In the genomic region with DNA sequence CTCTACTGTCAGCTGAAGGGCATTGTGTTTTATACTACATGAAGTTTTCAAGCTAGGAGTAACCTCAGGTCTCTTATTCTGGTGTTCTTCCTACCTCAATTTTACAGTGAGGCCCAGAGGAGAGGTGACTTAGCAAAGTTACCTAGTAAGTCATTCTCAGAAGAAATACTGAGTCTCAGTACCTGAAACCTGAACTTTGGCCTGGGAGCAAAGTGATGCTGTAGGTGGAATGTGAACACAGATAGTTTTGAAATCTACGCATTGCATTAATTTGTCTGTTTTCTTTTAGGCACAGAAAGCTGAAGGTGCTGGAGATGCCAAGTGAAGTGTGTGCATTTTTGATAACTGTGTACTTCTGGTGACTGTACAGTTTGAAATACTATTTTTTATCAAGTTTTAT, we compare ENCODE assay signal across 14 cellular contexts. TPM values are rescaled to one million over a fixed set of nuclear protein-coding genes. Genes with fewer than 3 reads are reported as not detected.
DNase-seq lines count a peak whose midpoint lies in the region; ATAC-seq, FAIRE-seq and TF ChIP-seq lines count a peak whose summit lies in the region.
"Had no signal": no experiment of that assay in that cellular context is flagged by ENCODE, and none has a peak within 500 bp of the region (broad histone marks: within the 10 kb centered on the region; RNA-seq: fewer than 3 reads in every experiment).

No MANE protein-coding gene starts in this region.

- H3K36me3 ChIP-seq in HepG2 (replicated peaks in 1 of 2; ENCODE audit: control insufficient read depth in 1 of 2, insufficient read depth in 2 of 2, low read length in 2 of 2) (peaks cover 1 to 37% of the 10 kb centered on the region in 2 experiments), right lobe of liver (peaks cover 0 to 35% (median under 1%) of the 10 kb centered on the region in 4 donors), liver (ENCODE audit: control insufficient read depth in 4 of 4, insufficient read depth in 3 of 4, low read depth in 1 of 4, low read length in 3 of 4) (peaks cover 0 to 35% (median 12%) of the 10 kb centered on the region in 4 donors), thymus (ENCODE audit: control insufficient read depth, insufficient read depth) (peaks cover 34% of the 10 kb centered on the region), MG63 (peaks cover 57% of the 10 kb centered on the region)

- FAIRE-seq in HepG2 (lab: Jason Lieb, UNC) = no peak

- TF ChIP-seq POLR2A in HepG2 (IDR thresholded peaks at IDR 0.05; ENCODE audit: insufficient read depth in 1 of 2, low read depth in 2 of 2, low read length in 2 of 2) (no peak), right lobe of liver (IDR thresholded peaks at IDR 0.05) (no peak)

- no peaks in the 10 kb centered on the region for H3K9me3 ChIP-seq in HepG2 (ENCODE audit: low read length)
- H3K9me3 ChIP-seq in right lobe of liver = no peaks in the 10 kb centered on the region
- no peaks in the 10 kb centered on the region for H3K9me3 ChIP-seq in liver (ENCODE audit: control insufficient read depth in 4 of 4, low read length in 3 of 4)
- H3K9me3 ChIP-seq in thymus (ENCODE audit: control insufficient read depth) = no peaks in the 10 kb centered on the region
- H3K9me3 ChIP-seq in MG63 = no peaks in the 10 kb centered on the region
- H3K9me3 ChIP-seq: esophagus squamous epithelium had no signal

- TF ChIP-seq CTCF in HepG2 (CRISPR knock-in tag; IDR thresholded peaks at IDR 0.05) (no peak), right lobe of liver (IDR thresholded peaks at IDR 0.05) (no peak), activated B cell treated with CpG ODN at 0.5 μM for 24 hours (IDR thresholded peaks at IDR 0.05) (no peak), liver (IDR thresholded peaks at IDR 0.05; ENCODE audit: low read depth, low read length, missing input control) (no peak)

- no peak overlapping the region for H3K27ac ChIP-seq in HepG2 (ENCODE audit: extremely low read length, insufficient read depth, low read length)
- H3K27ac ChIP-seq in right lobe of liver = no peak overlapping the region
- H3K27ac ChIP-seq in liver (ENCODE audit: low read depth in 1 of 2, low read length in 2 of 2) = no peak overlapping the region
- H3K27ac ChIP-seq in thymus (ENCODE audit: low read depth) = no peak overlapping the region
- H3K27ac ChIP-seq: coronary artery, HL-60 had no signal

- BruUV-seq in HepG2 (replicated peaks; lab: Mats Ljungman, UMichigan) = no TSS peak

- DNase-seq in HepG2 (ENCODE audit: low spot score) (peak; percentile 20), right lobe of liver (no peak), activated B cell treated with CpG ODN at 0.5 μM for 24 hours (no peak), MG63 (no peak), retina (no peak)
- DNase-seq in activated effector memory CD4-positive, alpha-beta T cell treated with anti-CD3 and anti-CD28 coated beads, Interleukin-2, amount 50 U/mL, for 16 hours = no peak
- DNase-seq: activated CD4-positive, alpha-beta T cell treated with anti-CD3 and anti-CD28 coated beads, Interleukin-2, amount 50 U/mL, for 4 hours; amniotic stem cell; esophagus squamous epithelium; GOT3 had no signal

- H3K4me1 Mint-ChIP-seq in activated B cell treated with CpG ODN at 0.5 μM for 24 hours = peaks cover 60% of the 10 kb centered on the region

- H3K4me1 ChIP-seq in HepG2 (ENCODE audit: insufficient read depth, low read length) (peaks cover 31% of the 10 kb centered on the region), right lobe of liver (peaks cover 0 to 34% (median 4%) of the 10 kb centered on the region in 4 donors), liver (ENCODE audit: control insufficient read depth in 4 of 4, insufficient read depth in 4 of 4, low read length in 3 of 4) (peaks cover 1 to 36% (median 25%) of the 10 kb centered on the region in 4 donors), thymus (ENCODE audit: control insufficient read depth, insufficient read depth, low read length) (peaks cover 24% of the 10 kb centered on the region)

- 87% methylated on average over 1 of the region's 1 CpG for WGBS in HepG2 (ENCODE audit: low lambda C conversion rate)
- WGBS in right lobe of liver (ENCODE audit: insufficient coverage, low coverage, low lambda C conversion rate, missing lambda C conversion rate) = 40% methylated on average over 1 of the region's 1 CpG
- 56% methylated on average over 1 of the region's 1 CpG for WGBS in liver
- WGBS in thymus = 100% methylated on average over 1 of the region's 1 CpG

- no peak for TF ChIP-seq EP300 in HepG2 (IDR thresholded peaks at IDR 0.05; ENCODE audit: low read depth in 2 of 2, low read length in 2 of 2)
- no peak for TF ChIP-seq EP300 in HepG2 (CRISPR knock-in tag; IDR thresholded peaks at IDR 0.05; ENCODE audit: borderline replicate concordance)

- H3K4me3 Mint-ChIP-seq in activated B cell treated with CpG ODN at 0.5 μM for 24 hours = peak overlapping the region; percentile 6

- no peak overlapping the region for H3K27ac Mint-ChIP-seq in activated B cell treated with CpG ODN at 0.5 μM for 24 hours

- in situ Hi-C loops in HepG2 (cut with HindIII; ENCODE audit: extremely low pct_ligation_motif_present, low pct_unique_long_range_greater_than_20kb) = no loop called here

- H3K4me2 ChIP-seq in HepG2 (ENCODE audit: low read depth, low read length) = peak overlapping the region; percentile 84; the same call in 1 of the 2 replicates

- ATAC-seq in HepG2 (no peak), right lobe of liver (no peak), activated B cell treated with CpG ODN at 0.5 μM for 24 hours (ENCODE audit: low read depth) (no peak)

- H3K9ac ChIP-seq in HepG2 (ENCODE audit: insufficient read depth, low read depth, low read length) (no peak overlapping the region), liver (ENCODE audit: low read depth in 1 of 2, low read length in 2 of 2) (no peak overlapping the region)

- peaks cover 12% of the 10 kb centered on the region for H4K20me1 ChIP-seq in HepG2 (ENCODE audit: insufficient read depth, low read length)

- TF ChIP-seq RAD21 in HepG2 (CRISPR knock-in tag; IDR thresholded peaks at IDR 0.05) = no peak
- TF ChIP-seq RAD21 in liver (IDR thresholded peaks at IDR 0.05) = no peak

- intact Hi-C loops in HepG2 (cut with micrococcal nuclease; ENCODE audit: unreplicated experiment) = no loop called here
- intact Hi-C loops in right lobe of liver (cut with DNase I) = no loop called here
- intact Hi-C loops in activated B cell treated with CpG ODN at 0.5 μM for 24 hours (cut with micrococcal nuclease) = loop anchor here (5.0 kb wide), 1 partner anchor 188 kb away; no protein-coding TSS in a partner anchor

- H3K27me3 Mint-ChIP-seq in activated B cell treated with CpG ODN at 0.5 μM for 24 hours = no peaks in the 10 kb centered on the region

- CTCF ChIA-PET in HepG2 (lab: Yijun Ruan, JAX; ENCODE audit: low intra/inter-chr PET ratio, low total read pairs) (no interaction called here), activated B cell treated with CpG ODN at 0.5 μM for 24 hours (lab: Charles Lee) (interaction anchor here (1.2 kb wide), 1 partner anchor 43 kb away, joined by 3 read pairs; a partner anchor contains a TSS)

- peaks cover 18% of the 10 kb centered on the region for H3K79me2 ChIP-seq in HepG2 (ENCODE audit: insufficient read depth, low read length)

- POLR2A ChIA-PET in HepG2 (lab: Yijun Ruan, JAX) (interaction anchor here (1.3 kb wide), 1 partner anchor 26 kb away, joined by 3 read pairs; no protein-coding TSS in a partner anchor), activated B cell treated with CpG ODN at 0.5 μM for 24 hours (lab: Charles Lee) (no interaction called here)

- H3K36me3 Mint-ChIP-seq in activated B cell treated with CpG ODN at 0.5 μM for 24 hours (ENCODE audit: low read depth) = peaks cover 62% of the 10 kb centered on the region

- no peaks in the 10 kb centered on the region for H3K9me3 Mint-ChIP-seq in activated B cell treated with CpG ODN at 0.5 μM for 24 hours

- H2AFZ ChIP-seq in HepG2 (ENCODE audit: low read length) = no peak overlapping the region

- H3K4me3 ChIP-seq in HepG2 (replicated peaks in 1 of 3; ENCODE audit: insufficient read depth in 1 of 3, low read depth in 2 of 3, low read length in 3 of 3) (no peak overlapping the region), right lobe of liver (no peak overlapping the region), liver (ENCODE audit: low read depth in 1 of 3, low read length in 3 of 3) (no peak overlapping the region), thymus (ENCODE audit: low read length) (peak overlapping the region; percentile 21), MG63 (no peak overlapping the region)
- H3K4me3 ChIP-seq: coronary artery, esophagus squamous epithelium had no signal

- no peaks in the 10 kb centered on the region; a peak in 1 of 5 replicates for H3K27me3 ChIP-seq in HepG2 (ENCODE audit: control insufficient read depth in 1 of 2, insufficient read depth in 2 of 2, low read length in 2 of 2)
- H3K27me3 ChIP-seq in right lobe of liver = no peaks in the 10 kb centered on the region
- H3K27me3 ChIP-seq in liver (ENCODE audit: control insufficient read depth in 4 of 4, insufficient read depth in 4 of 4, low read length in 3 of 4) = no peaks in the 10 kb centered on the region
- H3K27me3 ChIP-seq in thymus (ENCODE audit: control insufficient read depth, insufficient read depth) = no peaks in the 10 kb centered on the region
- H3K27me3 ChIP-seq in MG63 = no peaks in the 10 kb centered on the region
- H3K27me3 ChIP-seq: esophagus squamous epithelium had no signal

RNA-seq across cellular contexts. Expression of a gene that starts 2.6 kb away (rescaled TPM):
- total RNA-seq in HepG2 (2016; rRNA removed; fragmentation: Illumina TruSeq; extraction: Trizol) = 343 and 366 TPM in 2 replicates
- 106 and 134 TPM in 2 replicates for total RNA-seq in HepG2 (2016; cell fraction: cytosol; rRNA removed; fragmentation: Illumina TruSeq; extraction: Trizol; ENCODE audit: low read depth)
- total RNA-seq in HepG2 (2016; cell fraction: insoluble cytoplasmic fraction; rRNA removed; fragmentation: Illumina TruSeq; extraction: Trizol) = 330 and 394 TPM in 2 replicates
- total RNA-seq in HepG2 (2016; cell fraction: membrane; rRNA removed; fragmentation: Illumina TruSeq; extraction: Trizol) = 252 and 289 TPM in 2 replicates
- total RNA-seq in HepG2 (2016; cell fraction: nucleus; rRNA removed; fragmentation: Illumina TruSeq; extraction: Trizol) = 211 and 250 TPM in 2 replicates
- 40.5 and 63.4 TPM in 2 replicates for polyA plus RNA-seq in HepG2 (2011; rRNA removed)
- 39.3 and 41.3 TPM in 2 replicates for polyA plus RNA-seq in HepG2 (2011; cell fraction: cytosol; rRNA removed)
- 64.0 and 72.1 TPM in 2 replicates for polyA plus RNA-seq in HepG2 (2011; cell fraction: nucleus; rRNA removed)
- 76.3 and 137 TPM in 2 replicates for polyA plus RNA-seq in HepG2 (2012)
- polyA plus RNA-seq in HepG2 (2016; cell fraction: cytosol; fragmentation: Illumina TruSeq; extraction: Trizol; ENCODE audit: low read depth) = 124 and 165 TPM in 2 replicates
- polyA plus RNA-seq in HepG2 (2016; cell fraction: insoluble cytoplasmic fraction; fragmentation: Illumina TruSeq; extraction: Trizol; ENCODE audit: low read depth) = 554 and 565 TPM in 2 replicates
- polyA plus RNA-seq in HepG2 (2016; cell fraction: membrane; fragmentation: Illumina TruSeq; extraction: Trizol; ENCODE audit: low read depth) = 241 and 288 TPM in 2 replicates
- polyA plus RNA-seq in HepG2 (2016; cell fraction: nucleus; fragmentation: Illumina TruSeq; extraction: Trizol; ENCODE audit: insufficient read depth, low read depth) = 428 and 433 TPM in 2 replicates
- 13.9 and 49.7 TPM in 2 replicates for polyA minus RNA-seq in HepG2 (2011; rRNA and poly(A)+ RNA removed; ENCODE audit: low replicate concordance)
- 13.2 and 16.1 TPM in 2 replicates for polyA minus RNA-seq in HepG2 (2011; cell fraction: cytosol; rRNA and poly(A)+ RNA removed)
- 61.7 and 80.5 TPM in 2 replicates for polyA minus RNA-seq in HepG2 (2011; cell fraction: nucleus; rRNA and poly(A)+ RNA removed)
- 10 to 100 TPM; 64.1 to 99.6 (median 83.6) TPM for total RNA-seq in right lobe of liver
- 462 and 493 TPM in 2 replicates for total RNA-seq in activated B cell treated with CpG ODN at 0.5 μM for 24 hours
- 100 to 1,000 TPM in 1 of 2 donors, 10 to 100 TPM in 1; 51.8 to 218 TPM for total RNA-seq in liver
- polyA plus RNA-seq in liver = 100 to 1,000 TPM in 1 of 2 donors, 10 to 100 TPM in 1; 81.8 to 183 TPM
- polyA plus RNA-seq in thymus = 1,143 TPM
- total RNA-seq in MG63 (2014; rRNA removed; shearing (Covaris generic); ENCODE audit: low replicate concordance) = 568 and 802 TPM in 2 replicates

RNA-seq across cellular contexts. Expression of a gene that starts 42.7 kb away (rescaled TPM):
- total RNA-seq in HepG2 (2016; rRNA removed; fragmentation: Illumina TruSeq; extraction: Trizol) = 26.5 and 28.3 TPM in 2 replicates
- 7.6 and 8.2 TPM in 2 replicates for total RNA-seq in HepG2 (2016; cell fraction: cytosol; rRNA removed; fragmentation: Illumina TruSeq; extraction: Trizol; ENCODE audit: low read depth)
- 25.2 and 29.1 TPM in 2 replicates for total RNA-seq in HepG2 (2016; cell fraction: insoluble cytoplasmic fraction; rRNA removed; fragmentation: Illumina TruSeq; extraction: Trizol)
- total RNA-seq in HepG2 (2016; cell fraction: membrane; rRNA removed; fragmentation: Illumina TruSeq; extraction: Trizol) = 8.7 and 10.1 TPM in 2 replicates
- total RNA-seq in HepG2 (2016; cell fraction: nucleus; rRNA removed; fragmentation: Illumina TruSeq; extraction: Trizol) = 24.6 and 27.6 TPM in 2 replicates
- polyA plus RNA-seq in HepG2 (2011; rRNA removed) = 18.3 and 18.9 TPM in 2 replicates
- polyA plus RNA-seq in HepG2 (2011; cell fraction: cytosol; rRNA removed) = 16.7 and 17.2 TPM in 2 replicates
- polyA plus RNA-seq in HepG2 (2011; cell fraction: nucleus; rRNA removed) = 34.7 and 40.5 TPM in 2 replicates
- 15.5 and 18.2 TPM in 2 replicates for polyA plus RNA-seq in HepG2 (2012)
- polyA plus RNA-seq in HepG2 (2016; cell fraction: cytosol; fragmentation: Illumina TruSeq; extraction: Trizol; ENCODE audit: low read depth) = 2.9 TPM in 2 replicates
- polyA plus RNA-seq in HepG2 (2016; cell fraction: insoluble cytoplasmic fraction; fragmentation: Illumina TruSeq; extraction: Trizol; ENCODE audit: low read depth) = 21.6 and 26.2 TPM in 2 replicates
- polyA plus RNA-seq in HepG2 (2016; cell fraction: membrane; fragmentation: Illumina TruSeq; extraction: Trizol; ENCODE audit: low read depth) = 5.2 and 5.5 TPM in 2 replicates
- polyA plus RNA-seq in HepG2 (2016; cell fraction: nucleus; fragmentation: Illumina TruSeq; extraction: Trizol; ENCODE audit: insufficient read depth, low read depth) = 36.9 and 42.9 TPM in 2 replicates
- 29.3 and 39.0 TPM in 2 replicates for polyA minus RNA-seq in HepG2 (2011; rRNA and poly(A)+ RNA removed; ENCODE audit: low replicate concordance)
- polyA minus RNA-seq in HepG2 (2011; cell fraction: cytosol; rRNA and poly(A)+ RNA removed) = 9.5 and 12.6 TPM in 2 replicates
- 49.0 and 50.6 TPM in 2 replicates for polyA minus RNA-seq in HepG2 (2011; cell fraction: nucleus; rRNA and poly(A)+ RNA removed)
- total RNA-seq in right lobe of liver = 10 to 100 TPM; 20.0 to 48.6 (median 24.9) TPM
- total RNA-seq in activated B cell treated with CpG ODN at 0.5 μM for 24 hours = 53.0 and 65.0 TPM in 2 replicates
- 10 to 100 TPM; 10.6 to 19.7 TPM for total RNA-seq in liver
- 10 to 100 TPM; 13.5 to 21.7 TPM for polyA plus RNA-seq in liver
- 18.4 TPM for polyA plus RNA-seq in thymus
- 28.8 and 37.8 TPM in 2 replicates for total RNA-seq in MG63 (2014; rRNA removed; shearing (Covaris generic); ENCODE audit: low replicate concordance)

RNA-seq across cellular contexts. Expression of a gene that starts 54.7 kb away (rescaled TPM):
- total RNA-seq in HepG2 (2016; rRNA removed; fragmentation: Illumina TruSeq; extraction: Trizol) = 24.0 and 24.2 TPM in 2 replicates
- total RNA-seq in HepG2 (2016; cell fraction: cytosol; rRNA removed; fragmentation: Illumina TruSeq; extraction: Trizol; ENCODE audit: low read depth) = 6.4 and 8.1 TPM in 2 replicates
- 23.3 and 24.8 TPM in 2 replicates for total RNA-seq in HepG2 (2016; cell fraction: insoluble cytoplasmic fraction; rRNA removed; fragmentation: Illumina TruSeq; extraction: Trizol)
- 14.4 and 16.8 TPM in 2 replicates for total RNA-seq in HepG2 (2016; cell fraction: membrane; rRNA removed; fragmentation: Illumina TruSeq; extraction: Trizol)
- total RNA-seq in HepG2 (2016; cell fraction: nucleus; rRNA removed; fragmentation: Illumina TruSeq; extraction: Trizol) = 17.9 and 19.0 TPM in 2 replicates
- polyA plus RNA-seq in HepG2 (2011; rRNA removed) = 19.6 and 22.1 TPM in 2 replicates
- polyA plus RNA-seq in HepG2 (2011; cell fraction: cytosol; rRNA removed) = 15.0 and 20.1 TPM in 2 replicates
- polyA plus RNA-seq in HepG2 (2011; cell fraction: nucleus; rRNA removed) = 28.9 and 37.3 TPM in 2 replicates
- polyA plus RNA-seq in HepG2 (2012) = 14.7 and 15.4 TPM in 2 replicates
- 4.1 and 4.3 TPM in 2 replicates for polyA plus RNA-seq in HepG2 (2016; cell fraction: cytosol; fragmentation: Illumina TruSeq; extraction: Trizol; ENCODE audit: low read depth)
- polyA plus RNA-seq in HepG2 (2016; cell fraction: insoluble cytoplasmic fraction; fragmentation: Illumina TruSeq; extraction: Trizol; ENCODE audit: low read depth) = 20.9 and 24.6 TPM in 2 replicates
- polyA plus RNA-seq in HepG2 (2016; cell fraction: membrane; fragmentation: Illumina TruSeq; extraction: Trizol; ENCODE audit: low read depth) = 10.2 and 12.6 TPM in 2 replicates
- polyA plus RNA-seq in HepG2 (2016; cell fraction: nucleus; fragmentation: Illumina TruSeq; extraction: Trizol; ENCODE audit: insufficient read depth, low read depth) = 28.1 and 28.2 TPM in 2 replicates
- 43.2 and 122 TPM in 2 replicates for polyA minus RNA-seq in HepG2 (2011; rRNA and poly(A)+ RNA removed; ENCODE audit: low replicate concordance)
- 22.6 TPM in 2 replicates for polyA minus RNA-seq in HepG2 (2011; cell fraction: cytosol; rRNA and poly(A)+ RNA removed)
- polyA minus RNA-seq in HepG2 (2011; cell fraction: nucleus; rRNA and poly(A)+ RNA removed) = 18.8 and 26.6 TPM in 2 replicates
- total RNA-seq in right lobe of liver = 10 to 100 TPM in 4 of 6 experiments, 1 to 10 TPM in 2; 6.2 to 42.6 (median 20.9) TPM
- 139 and 150 TPM in 2 replicates for total RNA-seq in activated B cell treated with CpG ODN at 0.5 μM for 24 hours
- 10 to 100 TPM in 1 of 2 donors, 1 to 10 TPM in 1; 9.7 to 26.8 TPM for total RNA-seq in liver
- 1 to 10 TPM; 4.0 to 5.1 TPM for polyA plus RNA-seq in liver
- 30.4 TPM for polyA plus RNA-seq in thymus
- 10.1 and 10.2 TPM in 2 replicates for total RNA-seq in MG63 (2014; rRNA removed; shearing (Covaris generic); ENCODE audit: low replicate concordance)
